In genomic region chr17:68219429-68219828, GRCh38 we compare ENCODE assay signal across 7 cellular contexts. TPM values are rescaled to one million over a fixed set of nuclear protein-coding genes. Genes with fewer than 3 reads are reported as not detected.
DNase-seq lines count a peak whose midpoint lies in the region; ATAC-seq and TF ChIP-seq lines count a peak whose summit lies in the region.
"Not testable (repeated sequence)": the region's sequence is repeated elsewhere in the genome, so short reads cannot be mapped to it uniquely, and the experiment has no call there.

No MANE protein-coding gene starts in this region.

- H3K9me2 ChIP-seq in Karpas-422 (replicated peaks; ENCODE audit: insufficient read depth, low read length); SU-DHL-6 (replicated peaks; ENCODE audit: insufficient read depth, low read length): not testable (repeated sequence)

- not testable (repeated sequence) for DNase-seq in Karpas-422; effector memory CD8-positive, alpha-beta T cell; memory B cell (ENCODE audit: low spot score in 2 of 2); naive B cell; stimulated activated effector memory CD8-positive, alpha-beta T cell treated with anti-CD3 and anti-CD28 coated beads, Interleukin-12 subunit alpha, Interleukin-12 subunit beta, amount 100 ng/mL, for 72 hours (ENCODE audit: low spot score in 2 of 2)

- not testable (repeated sequence) for H3K4me1 Mint-ChIP-seq in activated T-helper 17 cell treated with anti-CD3 and anti-CD28 coated beads, Interleukin-2, amount 50 U/mL, for 72 hours
- H3K4me1 Mint-ChIP-seq in effector memory CD8-positive, alpha-beta T cell (ENCODE audit: low read depth in 2 of 2): peaks cover 16 to 26% of the 10 kb centered on the region in 2 donors
- H3K4me1 Mint-ChIP-seq in memory B cell (peaks cover 18% of the 10 kb centered on the region), naive B cell (peaks cover 33 to 62% (median 49%) of the 10 kb centered on the region in 3 donors)
- H3K4me1 Mint-ChIP-seq in stimulated activated effector memory CD8-positive, alpha-beta T cell treated with anti-CD3 and anti-CD28 coated beads, Interleukin-12 subunit alpha, Interleukin-12 subunit beta, amount 100 ng/mL, for 72 hours: peaks cover 25% of the 10 kb centered on the region

- H3K27ac ChIP-seq in Karpas-422 (ENCODE audit: low read length): peak overlapping the region; percentile 70
- H3K27ac ChIP-seq in SU-DHL-6 (ENCODE audit: low read depth, low read length): peak overlapping the region; percentile 95

- H3K4me3 Mint-ChIP-seq in activated T-helper 17 cell treated with anti-CD3 and anti-CD28 coated beads, Interleukin-2, amount 50 U/mL, for 72 hours; effector memory CD8-positive, alpha-beta T cell; memory B cell; naive B cell; stimulated activated effector memory CD8-positive, alpha-beta T cell treated with anti-CD3 and anti-CD28 coated beads, Interleukin-12 subunit alpha, Interleukin-12 subunit beta, amount 100 ng/mL, for 72 hours: not testable (repeated sequence)

- peak overlapping the region; percentile 39 for H3K27ac Mint-ChIP-seq in activated T-helper 17 cell treated with anti-CD3 and anti-CD28 coated beads, Interleukin-2, amount 50 U/mL, for 72 hours
- peak overlapping the region; percentile 74 to 84 for H3K27ac Mint-ChIP-seq in effector memory CD8-positive, alpha-beta T cell
- peak overlapping the region; percentile 68 for H3K27ac Mint-ChIP-seq in memory B cell
- peak overlapping the region in 4 of 6 donors; percentile 12 to 93 (median 86) for H3K27ac Mint-ChIP-seq in naive B cell
- H3K27ac Mint-ChIP-seq in stimulated activated effector memory CD8-positive, alpha-beta T cell treated with anti-CD3 and anti-CD28 coated beads, Interleukin-12 subunit alpha, Interleukin-12 subunit beta, amount 100 ng/mL, for 72 hours: peak overlapping the region; percentile 71

- not testable (repeated sequence) for H4K20me1 ChIP-seq in Karpas-422 (ENCODE audit: insufficient read depth, low read depth, low read length); SU-DHL-6 (ENCODE audit: low read depth, low read length)

- peaks cover 30% of the 10 kb centered on the region for H3K36me3 Mint-ChIP-seq in activated T-helper 17 cell treated with anti-CD3 and anti-CD28 coated beads, Interleukin-2, amount 50 U/mL, for 72 hours (ENCODE audit: low read depth)
- H3K36me3 Mint-ChIP-seq in effector memory CD8-positive, alpha-beta T cell (ENCODE audit: insufficient read depth): peaks cover 43% of the 10 kb centered on the region
- H3K36me3 Mint-ChIP-seq in memory B cell: peaks cover 11% of the 10 kb centered on the region
- H3K36me3 Mint-ChIP-seq in naive B cell: peaks cover 0 to 12% of the 10 kb centered on the region in 2 donors
- H3K36me3 Mint-ChIP-seq in stimulated activated effector memory CD8-positive, alpha-beta T cell treated with anti-CD3 and anti-CD28 coated beads, Interleukin-12 subunit alpha, Interleukin-12 subunit beta, amount 100 ng/mL, for 72 hours: peaks cover 50% of the 10 kb centered on the region

- H3K9me3 ChIP-seq in Karpas-422 (ENCODE audit: low read length); SU-DHL-6 (ENCODE audit: insufficient read depth, low read length): not testable (repeated sequence)

- peaks cover 11% of the 10 kb centered on the region; the same call in 1 of the 2 replicates for H3K36me3 ChIP-seq in Karpas-422 (ENCODE audit: insufficient read depth, low read length)
- H3K36me3 ChIP-seq in SU-DHL-6 (ENCODE audit: low read length): not testable (repeated sequence)

- H3K4me2 ChIP-seq in Karpas-422 (ENCODE audit: low read depth, low read length, poor library complexity, severe bottlenecking): not testable (repeated sequence)
- H3K4me2 ChIP-seq in SU-DHL-6 (ENCODE audit: low read depth, low read length, poor library complexity, severe bottlenecking): peak overlapping the region; percentile 79

- peaks cover 65% of the 10 kb centered on the region for H3K79me2 ChIP-seq in Karpas-422 (ENCODE audit: low read length)
- H3K79me2 ChIP-seq in SU-DHL-6 (ENCODE audit: insufficient read depth, low read length): peaks cover 91% of the 10 kb centered on the region

- H3K9ac ChIP-seq in Karpas-422 (ENCODE audit: low read length): not testable (repeated sequence)
- peak overlapping the region; percentile 79 for H3K9ac ChIP-seq in SU-DHL-6 (ENCODE audit: low read length)

- H3K27me3 Mint-ChIP-seq in activated T-helper 17 cell treated with anti-CD3 and anti-CD28 coated beads, Interleukin-2, amount 50 U/mL, for 72 hours; effector memory CD8-positive, alpha-beta T cell; memory B cell; naive B cell: not testable (repeated sequence)

- not testable (repeated sequence) for TF ChIP-seq CTCF in SU-DHL-6 (IDR thresholded peaks at IDR 0.05; ENCODE audit: insufficient read depth, low read length, poor library complexity, severe bottlenecking)

- not testable (repeated sequence) for H3K4me3 ChIP-seq in Karpas-422 (ENCODE audit: low read length)
- H3K4me3 ChIP-seq in SU-DHL-6 (ENCODE audit: insufficient read depth, low read length, poor library complexity, severe bottlenecking): peak overlapping the region; percentile 62

- peaks cover 82% of the 10 kb centered on the region for H3F3A ChIP-seq in SU-DHL-6 (ENCODE audit: insufficient read depth)

- H3K27me3 ChIP-seq in Karpas-422 (ENCODE audit: low read length); SU-DHL-6 (ENCODE audit: low read length): not testable (repeated sequence)

- H2AFZ ChIP-seq in Karpas-422 (ENCODE audit: low read length); SU-DHL-6 (ENCODE audit: low read depth, low read length, severe bottlenecking): not testable (repeated sequence)

- peak; percentile 76 for ATAC-seq in activated T-helper 17 cell treated with anti-CD3 and anti-CD28 coated beads, Interleukin-2, amount 50 U/mL, for 72 hours (replicated peaks)
- not testable (repeated sequence) for ATAC-seq in effector memory CD8-positive, alpha-beta T cell (replicated peaks); memory B cell (ENCODE audit: low read depth); naive B cell (ENCODE audit: low read depth in 2 of 2)
- peak; percentile 58 for ATAC-seq in stimulated activated effector memory CD8-positive, alpha-beta T cell treated with anti-CD3 and anti-CD28 coated beads, Interleukin-12 subunit alpha, Interleukin-12 subunit beta, amount 100 ng/mL, for 72 hours

- not testable (repeated sequence) for H3K9me3 Mint-ChIP-seq in activated T-helper 17 cell treated with anti-CD3 and anti-CD28 coated beads, Interleukin-2, amount 50 U/mL, for 72 hours; effector memory CD8-positive, alpha-beta T cell; memory B cell; naive B cell; stimulated activated effector memory CD8-positive, alpha-beta T cell treated with anti-CD3 and anti-CD28 coated beads, Interleukin-12 subunit alpha, Interleukin-12 subunit beta, amount 100 ng/mL, for 72 hours

- H3K4me1 ChIP-seq in Karpas-422 (ENCODE audit: low read length): peaks cover 29% of the 10 kb centered on the region

RNA-seq across cellular contexts. Expression of gene AMZ2, which starts 28.4 kb away (rescaled TPM):
- total RNA-seq in Karpas-422 (2014; rRNA removed; shearing (Covaris generic); ENCODE audit: low replicate concordance): 66.7 and 136 TPM in 2 replicates
- 100 to 1,000 TPM; 100 to 112 TPM for total RNA-seq in activated T-helper 17 cell treated with anti-CD3 and anti-CD28 coated beads, Interleukin-2, amount 50 U/mL, for 72 hours
- 100 to 1,000 TPM in 3 of 6 donors, 10 to 100 TPM in 3; 92.7 to 152 (median 106) TPM for polyA plus RNA-seq in naive B cell (ENCODE audit: low read depth in 6 of 6)
